3 cellular contexts compared by ENCODE assay signal in genomic region chr7:48179631-48180030, GRCh38.
TF ChIP-seq lines count a peak whose summit lies in the region.

No MANE protein-coding gene starts in this region.

TF ChIP-seq in SK-N-SH treated with all-trans-retinoic acid at 6 μM for 48 hours, 23 proteins besides CTCF, POLR2A, EP300 and RAD21:
- TF ChIP-seq PPARA (CRISPR knock-in tag; IDR thresholded peaks at IDR 0.05; ENCODE audit: borderline replicate concordance), result no peak
- TF ChIP-seq GLIS3 (CRISPR knock-in tag; IDR thresholded peaks at IDR 0.05), result no peak
- no peak for TF ChIP-seq ZNF565 (CRISPR knock-in tag; conservative IDR thresholded peaks at IDR 0.05; ENCODE audit: low read depth)
- TF ChIP-seq, protein P1, sequence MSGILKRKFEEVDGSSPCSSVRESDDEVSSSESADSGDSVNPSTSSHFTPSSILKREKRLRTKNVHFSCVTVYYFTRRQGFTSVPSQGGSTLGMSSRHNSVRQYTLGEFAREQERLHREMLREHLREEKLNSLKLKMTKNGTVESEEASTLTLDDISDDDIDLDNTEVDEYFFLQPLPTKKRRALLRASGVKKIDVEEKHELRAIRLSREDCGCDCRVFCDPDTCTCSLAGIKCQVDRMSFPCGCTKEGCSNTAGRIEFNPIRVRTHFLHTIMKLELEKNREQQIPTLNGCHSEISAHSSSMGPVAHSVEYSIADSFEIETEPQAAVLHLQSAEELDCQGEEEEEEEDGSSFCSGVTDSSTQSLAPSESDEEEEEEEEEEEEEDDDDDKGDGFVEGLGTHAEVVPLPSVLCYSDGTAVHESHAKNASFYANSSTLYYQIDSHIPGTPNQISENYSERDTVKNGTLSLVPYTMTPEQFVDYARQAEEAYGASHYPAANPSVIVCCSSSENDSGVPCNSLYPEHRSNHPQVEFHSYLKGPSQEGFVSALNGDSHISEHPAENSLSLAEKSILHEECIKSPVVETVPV (CRISPR knock-in tag; IDR thresholded peaks at IDR 0.05), result no peak
- no peak for TF ChIP-seq ZFP30 (CRISPR knock-in tag; IDR thresholded peaks at IDR 0.05)
- no peak for TF ChIP-seq OSR1 (CRISPR knock-in tag; IDR thresholded peaks at IDR 0.05)
- no peak for TF ChIP-seq ZNF70 (CRISPR knock-in tag; IDR thresholded peaks at IDR 0.05)
- no peak for TF ChIP-seq ISL1 (CRISPR knock-in tag; IDR thresholded peaks at IDR 0.05)
- TF ChIP-seq, protein P2, sequence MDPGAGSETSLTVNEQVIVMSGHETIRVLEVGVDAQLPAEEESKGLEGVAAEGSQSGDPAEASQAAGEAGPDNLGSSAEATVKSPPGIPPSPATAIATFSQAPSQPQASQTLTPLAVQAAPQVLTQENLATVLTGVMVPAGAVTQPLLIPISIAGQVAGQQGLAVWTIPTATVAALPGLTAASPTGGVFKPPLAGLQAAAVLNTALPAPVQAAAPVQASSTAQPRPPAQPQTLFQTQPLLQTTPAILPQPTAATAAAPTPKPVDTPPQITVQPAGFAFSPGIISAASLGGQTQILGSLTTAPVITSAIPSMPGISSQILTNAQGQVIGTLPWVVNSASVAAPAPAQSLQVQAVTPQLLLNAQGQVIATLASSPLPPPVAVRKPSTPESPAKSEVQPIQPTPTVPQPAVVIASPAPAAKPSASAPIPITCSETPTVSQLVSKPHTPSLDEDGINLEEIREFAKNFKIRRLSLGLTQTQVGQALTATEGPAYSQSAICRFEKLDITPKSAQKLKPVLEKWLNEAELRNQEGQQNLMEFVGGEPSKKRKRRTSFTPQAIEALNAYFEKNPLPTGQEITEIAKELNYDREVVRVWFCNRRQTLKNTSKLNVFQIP (CRISPR knock-in tag; IDR thresholded peaks at IDR 0.05; ENCODE audit: borderline replicate concordance, low read depth), result no peak
- no peak for TF ChIP-seq ARNTL (CRISPR knock-in tag; IDR thresholded peaks at IDR 0.05; ENCODE audit: borderline replicate concordance, low read depth)
- TF ChIP-seq, protein P3, sequence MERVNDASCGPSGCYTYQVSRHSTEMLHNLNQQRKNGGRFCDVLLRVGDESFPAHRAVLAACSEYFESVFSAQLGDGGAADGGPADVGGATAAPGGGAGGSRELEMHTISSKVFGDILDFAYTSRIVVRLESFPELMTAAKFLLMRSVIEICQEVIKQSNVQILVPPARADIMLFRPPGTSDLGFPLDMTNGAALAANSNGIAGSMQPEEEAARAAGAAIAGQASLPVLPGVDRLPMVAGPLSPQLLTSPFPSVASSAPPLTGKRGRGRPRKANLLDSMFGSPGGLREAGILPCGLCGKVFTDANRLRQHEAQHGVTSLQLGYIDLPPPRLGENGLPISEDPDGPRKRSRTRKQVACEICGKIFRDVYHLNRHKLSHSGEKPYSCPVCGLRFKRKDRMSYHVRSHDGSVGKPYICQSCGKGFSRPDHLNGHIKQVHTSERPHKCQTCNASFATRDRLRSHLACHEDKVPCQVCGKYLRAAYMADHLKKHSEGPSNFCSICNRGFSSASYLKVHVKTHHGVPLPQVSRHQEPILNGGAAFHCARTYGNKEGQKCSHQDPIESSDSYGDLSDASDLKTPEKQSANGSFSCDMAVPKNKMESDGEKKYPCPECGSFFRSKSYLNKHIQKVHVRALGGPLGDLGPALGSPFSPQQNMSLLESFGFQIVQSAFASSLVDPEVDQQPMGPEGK (CRISPR knock-in tag; IDR thresholded peaks at IDR 0.05; ENCODE audit: borderline replicate concordance), result no peak
- TF ChIP-seq TOX (CRISPR knock-in tag; IDR thresholded peaks at IDR 0.05; ENCODE audit: borderline replicate concordance), result no peak
- no peak for TF ChIP-seq RARB (CRISPR knock-in tag; IDR thresholded peaks at IDR 0.05)
- TF ChIP-seq SNAI2 (CRISPR knock-in tag; IDR thresholded peaks at IDR 0.05), result no peak
- TF ChIP-seq ZFP3 (CRISPR knock-in tag; IDR thresholded peaks at IDR 0.05), result no peak

TF ChIP-seq in SK-N-SH, 30 proteins besides CTCF, POLR2A, EP300 and RAD21:
- TF ChIP-seq SIN3A (IDR thresholded peaks at IDR 0.05; ENCODE audit: borderline replicate concordance, low read depth, low read length), result no peak
- TF ChIP-seq ELF1 (IDR thresholded peaks at IDR 0.05), result no peak
- no peak for TF ChIP-seq POLR2AphosphoS5 (IDR thresholded peaks at IDR 0.05; ENCODE audit: low read depth, low read length)
- TF ChIP-seq TEAD4 (IDR thresholded peaks at IDR 0.05; ENCODE audit: borderline replicate concordance, insufficient read depth), result no peak
- TF ChIP-seq USF2 (IDR thresholded peaks at IDR 0.05; ENCODE audit: borderline replicate concordance, low read depth, low read length), result no peak

TF ChIP-seq in H1, 55 proteins besides CTCF, POLR2A, EP300 and RAD21:
- TF ChIP-seq BCL11A (IDR thresholded peaks at IDR 0.05; ENCODE audit: low read depth in 2 of 2, low read length in 2 of 2), result no peak
- peak; percentile 61; the same call in 1 of the 2 replicates for TF ChIP-seq CREB1 (IDR thresholded peaks at IDR 0.05)
- no peak for TF ChIP-seq FOSL1 (IDR thresholded peaks at IDR 0.05; ENCODE audit: insufficient read depth, low read depth, low read length)
